15 cellular contexts compared by ENCODE assay signal in the genomic region with DNA sequence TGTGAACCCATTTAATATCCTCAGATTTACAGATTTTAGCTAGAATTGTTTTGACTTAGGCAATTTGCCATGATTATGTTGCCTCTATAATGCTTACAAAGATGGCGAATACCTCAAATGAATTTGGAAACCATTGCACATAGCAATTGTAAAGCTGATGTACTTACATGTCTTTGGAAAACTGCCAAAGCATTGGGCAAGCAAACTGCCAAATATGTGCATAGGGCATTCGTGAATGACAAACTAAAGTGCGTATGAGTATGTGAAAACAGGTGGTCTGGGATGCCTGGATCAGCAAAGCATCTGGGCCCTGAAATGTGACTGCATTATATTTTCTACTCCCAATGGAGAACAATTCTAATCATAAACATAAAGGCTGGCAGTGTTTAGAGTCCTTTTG.
"Had no signal": no experiment of that assay in that cellular context is flagged by ENCODE, and none has a peak within 500 bp of the region (broad histone marks: within the 10 kb centered on the region; RNA-seq: fewer than 3 reads in every experiment).

No MANE protein-coding gene starts in this region.

- DNase-seq: activated CD4-positive, alpha-beta T cell treated with anti-CD3 and anti-CD28 coated beads, Interleukin-2, amount 50 U/mL, for 1 hour; activated CD8-positive, alpha-beta memory T cell treated with anti-CD3 and anti-CD28 coated beads for 24 hours; activated naive CD4-positive, alpha-beta T cell treated with Interleukin-2 at 50 U/mL for 16 hours; anterior cingulate cortex; brain microvascular endothelial cell; effector CD8-positive, alpha-beta T cell; foreskin melanocyte; nucleus accumbens; posterior cingulate gyrus; stimulated activated CD4-positive, alpha-beta T cell treated with anti-CD3 and anti-CD28 coated beads, Interleukin-15, amount 100 ng/mL, for 24 hours; stimulated activated CD4-positive, alpha-beta T cell treated with anti-CD3 and anti-CD28 coated beads, Interleukin-4, amount 100 ng/mL, for 1 hour; stimulated activated naive B cell treated with anti-CD40 and anti-IgM and Interleukin-4, amounts not matched to agents 10 μg/mL and 1 μg/mL and 100 μg/mL, for 72 hours; thyroid gland; uterus had no signal

- ATAC-seq: stimulated activated naive B cell treated with anti-CD40 and anti-IgM and Interleukin-4, amounts not matched to agents 10 μg/mL and 1 μg/mL and 100 μg/mL, for 72 hours had no signal

- H3K4me3 ChIP-seq: skin epidermis, thyroid gland, uterus had no signal

- H3K27ac ChIP-seq: brain microvascular endothelial cell, skin epidermis, thyroid gland, uterus had no signal
